Comparison of ENCODE assay signal across 20 cellular contexts in genomic region chr4:90824266-90825167, GRCh38.
A peak's percentile ranks its signal among the peaks of the same experiment; 100 is the strongest.
DNase-seq lines count a peak whose midpoint lies in the region; ATAC-seq and TF ChIP-seq lines count a peak whose summit lies in the region.
"Had no signal": no experiment of that assay in that cellular context is flagged by ENCODE, and none has a peak within 500 bp of the region (broad histone marks: within the 10 kb centered on the region; RNA-seq: fewer than 3 reads in every experiment).

No MANE protein-coding gene starts in this region.

- CTCF ChIA-PET in activated naive CD4-positive, alpha-beta T cell treated with anti-CD3 and anti-CD28 coated beads, Interleukin-2, amount 10 ng/mL, durations not matched to agents 7 days and 5 days (lab: Charles Lee), result interaction anchor here (0.6 kb wide), 1 partner anchor 17 kb away, joined by 3 read pairs; no protein-coding TSS in a partner anchor

- H3K4me3 Mint-ChIP-seq in activated naive CD4-positive, alpha-beta T cell treated with anti-CD3 and anti-CD28 coated beads, Interleukin-2, amount 10 ng/mL, durations not matched to agents 7 days and 5 days, result no peak overlapping the region
- H3K4me3 Mint-ChIP-seq: CD4-positive, alpha-beta memory T cell; H9; natural killer cell had no signal

- peaks cover 2% of the 10 kb centered on the region for H3K9me3 Mint-ChIP-seq in activated naive CD4-positive, alpha-beta T cell treated with anti-CD3 and anti-CD28 coated beads, Interleukin-2, amount 10 ng/mL, durations not matched to agents 7 days and 5 days
- H3K9me3 Mint-ChIP-seq: H9 had no signal

- no peak overlapping the region for H3K4me3 ChIP-seq in ascending aorta
- H3K4me3 ChIP-seq: lung had no signal

- no peaks in the 10 kb centered on the region for H3K4me1 Mint-ChIP-seq in activated naive CD4-positive, alpha-beta T cell treated with anti-CD3 and anti-CD28 coated beads, Interleukin-2, amount 10 ng/mL, durations not matched to agents 7 days and 5 days
- H3K4me1 Mint-ChIP-seq: CD4-positive, alpha-beta memory T cell; natural killer cell had no signal

- H3K36me3 ChIP-seq in ascending aorta, result no peaks in the 10 kb centered on the region
- H3K36me3 ChIP-seq: WERI-Rb-1 had no signal

- H3K9me3 ChIP-seq in ascending aorta, result no peaks in the 10 kb centered on the region

- DNase-seq in activated naive CD4-positive, alpha-beta T cell treated with anti-CD3 and anti-CD28 coated beads, Interleukin-2, amount 10 ng/mL, durations not matched to agents 7 days and 5 days, result no peak
- DNase-seq in ascending aorta (ENCODE audit: low spot score in 2 of 2) (no peak), GM13977 (ENCODE audit: low spot score) (no peak)
- DNase-seq: activated effector memory CD4-positive, alpha-beta T cell treated with anti-CD3 and anti-CD28 coated beads, Interleukin-2, amount 50 U/mL, for 16 hours; CD4-positive, alpha-beta memory T cell; H9; MV-4-11; natural killer cell; NCI-H2029 treated with DMSO at 0.1 percent for 48 hours; NCI-H748 treated with DMSO at 0.1 percent for 48 hours; RPMI8226; stimulated activated naive CD8-positive, alpha-beta T cell treated with anti-CD3 and anti-CD28 coated beads, Interleukin-15, Interleukin-2, amounts not matched to agents 100 U/mL and 50 U/mL, for 24 hours; T-helper 1 cell; WERI-Rb-1 had no signal

- H3K27ac Mint-ChIP-seq in activated naive CD4-positive, alpha-beta T cell treated with anti-CD3 and anti-CD28 coated beads, Interleukin-2, amount 10 ng/mL, durations not matched to agents 7 days and 5 days, result no peak overlapping the region
- H3K27ac Mint-ChIP-seq: CD4-positive, alpha-beta memory T cell; natural killer cell had no signal

- H3K27me3 Mint-ChIP-seq in activated naive CD4-positive, alpha-beta T cell treated with anti-CD3 and anti-CD28 coated beads, Interleukin-2, amount 10 ng/mL, durations not matched to agents 7 days and 5 days, result no peaks in the 10 kb centered on the region
- H3K27me3 Mint-ChIP-seq: CD4-positive, alpha-beta memory T cell had no signal

- no peaks in the 10 kb centered on the region for H3K36me3 Mint-ChIP-seq in activated naive CD4-positive, alpha-beta T cell treated with anti-CD3 and anti-CD28 coated beads, Interleukin-2, amount 10 ng/mL, durations not matched to agents 7 days and 5 days
- H3K36me3 Mint-ChIP-seq: CD4-positive, alpha-beta memory T cell; natural killer cell had no signal

- H3K4me1 ChIP-seq in ascending aorta, result no peaks in the 10 kb centered on the region

- H3K27me3 ChIP-seq in ascending aorta, result no peaks in the 10 kb centered on the region

- in situ Hi-C loops in GM13977 (cut with MboI; ENCODE audit: low pct_unique_long_range_greater_than_20kb, low sequenced_read_pairs, unreplicated experiment), result no loop called here

- H3K27ac ChIP-seq in ascending aorta, result no peak overlapping the region
- H3K27ac ChIP-seq: WERI-Rb-1 had no signal

- peak; percentile 57 for ATAC-seq in GM18498 (IDR thresholded peaks at IDR 0.05; ENCODE audit: unreplicated experiment)
- peak; percentile 82 for ATAC-seq in GM19395 (IDR thresholded peaks at IDR 0.05; ENCODE audit: unreplicated experiment)
- ATAC-seq in HG02759 (IDR thresholded peaks at IDR 0.05; ENCODE audit: unreplicated experiment), result peak; percentile 75
- ATAC-seq in HG03378 (IDR thresholded peaks at IDR 0.05; ENCODE audit: unreplicated experiment), result peak; percentile 57
- no peak for ATAC-seq in GM18868 (IDR thresholded peaks at IDR 0.05; ENCODE audit: unreplicated experiment)
- ATAC-seq: natural killer cell; stimulated activated naive CD8-positive, alpha-beta T cell treated with anti-CD3 and anti-CD28 coated beads, Interleukin-15, Interleukin-2, amounts not matched to agents 100 U/mL and 50 U/mL, for 24 hours had no signal

- TF ChIP-seq CTCF in ascending aorta (IDR thresholded peaks at IDR 0.05) (no peak), GM13977 (IDR thresholded peaks at IDR 0.05; ENCODE audit: extremely low read depth, insufficient read depth, missing control alignments) (no peak)

- intact Hi-C loops in ascending aorta (cut with DNase I), result no loop called here
